Comparison of ENCODE assay signal across 12 cellular contexts in the genomic region with DNA sequence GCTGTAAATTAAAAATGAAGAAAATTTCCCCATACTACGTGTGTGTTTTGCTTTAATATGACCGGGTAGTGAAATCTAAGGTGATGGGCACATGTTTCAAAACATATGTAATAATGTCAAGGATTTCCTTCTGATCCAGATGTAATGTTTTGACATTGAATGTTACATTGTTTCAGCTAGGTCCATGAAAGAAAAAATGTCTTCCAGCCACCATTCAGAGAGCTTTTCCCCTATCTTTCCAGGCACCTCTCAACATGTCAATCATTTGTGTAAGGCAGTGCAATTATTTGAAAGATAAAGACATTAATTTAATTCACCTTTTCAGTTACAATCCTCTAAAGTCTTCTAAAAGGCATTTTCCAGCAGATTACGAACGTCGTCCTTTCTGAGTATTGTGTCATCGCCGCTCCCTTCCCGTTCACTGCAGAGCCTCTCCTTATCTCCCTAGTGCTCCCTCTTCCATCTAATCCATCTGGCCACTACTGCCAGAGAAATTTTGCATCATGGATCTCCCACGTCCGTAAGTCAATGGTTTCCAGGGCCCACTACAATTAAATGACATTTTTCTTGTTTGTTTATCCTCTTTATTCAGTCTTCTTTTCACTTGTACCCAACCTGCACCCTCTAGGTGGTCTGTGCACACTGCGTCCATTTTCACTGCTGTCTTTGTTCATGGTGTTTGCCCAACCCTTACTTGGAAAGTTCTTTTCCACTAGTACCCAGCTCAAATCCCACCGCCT. TPM values are rescaled to one million over a fixed set of nuclear protein-coding genes. Genes with fewer than 3 reads are reported as not detected.
A peak's percentile ranks its signal among the peaks of the same experiment; 100 is the strongest.
DNase-seq lines count a peak whose midpoint lies in the region; ATAC-seq, FAIRE-seq and TF ChIP-seq lines count a peak whose summit lies in the region.
"Had no signal": no experiment of that assay in that cellular context is flagged by ENCODE, and none has a peak within 500 bp of the region (broad histone marks: within the 10 kb centered on the region; RNA-seq: fewer than 3 reads in every experiment).

No MANE protein-coding gene starts in this region.

- peak overlapping the region; percentile 77 for H3K4me3 ChIP-seq in endocrine pancreas (ENCODE audit: control insufficient read depth, insufficient read depth, low read length)
- H3K4me3 ChIP-seq in skeletal muscle tissue (ENCODE audit: low read length in 3 of 3) = peak overlapping the region in 1 of 3 donors; percentile 98
- H3K4me3 ChIP-seq in pancreas = no peak overlapping the region

- peaks cover 32% of the 10 kb centered on the region for H3K4me1 Mint-ChIP-seq in activated CD8-positive, alpha-beta memory T cell treated with anti-CD3 and anti-CD28 coated beads, Interleukin-2, amount 10 ng/mL, durations not matched to agents 7 days and 5 days

- no peaks in the 10 kb centered on the region for H3K9me3 Mint-ChIP-seq in activated CD8-positive, alpha-beta memory T cell treated with anti-CD3 and anti-CD28 coated beads, Interleukin-2, amount 10 ng/mL, durations not matched to agents 7 days and 5 days (ENCODE audit: low read depth)

- no peaks in the 10 kb centered on the region for H3K36me3 ChIP-seq in endocrine pancreas (ENCODE audit: control insufficient read depth, insufficient read depth, low read length)
- H3K36me3 ChIP-seq in skeletal muscle tissue (ENCODE audit: control insufficient read depth in 3 of 3, insufficient read depth in 3 of 3, low read length in 3 of 3) = peaks cover 0 to 9% (median 4%) of the 10 kb centered on the region in 3 donors
- H3K36me3 ChIP-seq in pancreas = no peaks in the 10 kb centered on the region
- H3K36me3 ChIP-seq: vagina had no signal

- H3K4me1 ChIP-seq in endocrine pancreas (ENCODE audit: control insufficient read depth, insufficient read depth, low read length) (no peaks in the 10 kb centered on the region), skeletal muscle tissue (ENCODE audit: control insufficient read depth in 3 of 3, insufficient read depth in 3 of 3, low read length in 3 of 3) (peaks cover 7 to 23% (median 9%) of the 10 kb centered on the region in 3 donors), pancreas (peaks cover 0 to 11% (median 0%) of the 10 kb centered on the region in 3 donors)
- H3K4me1 ChIP-seq: foreskin keratinocyte had no signal

- H3K27me3 ChIP-seq in endocrine pancreas (ENCODE audit: control insufficient read depth, insufficient read depth, low read length) (no peaks in the 10 kb centered on the region), skeletal muscle tissue (ENCODE audit: control insufficient read depth in 3 of 3, insufficient read depth in 3 of 3, low read length in 3 of 3) (no peaks in the 10 kb centered on the region), pancreas (no peaks in the 10 kb centered on the region)
- H3K27me3 ChIP-seq: foreskin keratinocyte, vagina had no signal

- CTCF ChIA-PET in activated CD8-positive, alpha-beta memory T cell treated with anti-CD3 and anti-CD28 coated beads, Interleukin-2, amount 10 ng/mL, durations not matched to agents 7 days and 5 days (lab: Charles Lee) = interaction anchor here (3.6 to 4.8 kb wide), 2 partner anchors 17 to 103 kb away, joined by 18 to 22 read pairs; no protein-coding TSS in a partner anchor

- peaks cover 35% of the 10 kb centered on the region for H3K27me3 Mint-ChIP-seq in activated CD8-positive, alpha-beta memory T cell treated with anti-CD3 and anti-CD28 coated beads, Interleukin-2, amount 10 ng/mL, durations not matched to agents 7 days and 5 days

- no peak for DNase-seq in activated CD8-positive, alpha-beta memory T cell treated with anti-CD3 and anti-CD28 coated beads, Interleukin-2, amount 10 ng/mL, durations not matched to agents 7 days and 5 days
- no peak for DNase-seq in activated CD8-positive, alpha-beta memory T cell treated with anti-CD3 and anti-CD28 coated beads for 24 hours
- DNase-seq in NCI-H146 treated with DMSO at 0.1 percent for 48 hours (lab: John Stamatoyannopoulos, UW; ENCODE audit: unreplicated experiment) (peak; percentile 72), D341Med (ENCODE audit: low spot score) (no peak), pancreas (no peak)
- DNase-seq in stimulated activated naive CD4-positive, alpha-beta T cell (lab: John Stamatoyannopoulos, UW) = no peak
- DNase-seq: foreskin keratinocyte, NCI-H1436 had no signal

- FAIRE-seq in pancreas (lab: Jason Lieb, UNC) = no peak
- FAIRE-seq: H1 had no signal

- no peak for ATAC-seq in activated CD8-positive, alpha-beta memory T cell treated with anti-CD3 and anti-CD28 coated beads, Interleukin-2, amount 10 ng/mL, durations not matched to agents 7 days and 5 days
- ATAC-seq in pancreas = no peak

- no peaks in the 10 kb centered on the region for H3K9me3 ChIP-seq in endocrine pancreas (ENCODE audit: control insufficient read depth, low read length)
- no peaks in the 10 kb centered on the region for H3K9me3 ChIP-seq in skeletal muscle tissue (ENCODE audit: control insufficient read depth in 3 of 3, low read length in 3 of 3)
- H3K9me3 ChIP-seq in pancreas = no peaks in the 10 kb centered on the region
- H3K9me3 ChIP-seq: vagina had no signal

- H3K4me3 Mint-ChIP-seq in activated CD8-positive, alpha-beta memory T cell treated with anti-CD3 and anti-CD28 coated beads, Interleukin-2, amount 10 ng/mL, durations not matched to agents 7 days and 5 days = peak overlapping the region; percentile 16

- H3K27ac Mint-ChIP-seq in activated CD8-positive, alpha-beta memory T cell treated with anti-CD3 and anti-CD28 coated beads, Interleukin-2, amount 10 ng/mL, durations not matched to agents 7 days and 5 days = no peak overlapping the region

- no peak for TF ChIP-seq CTCF in pancreas (IDR thresholded peaks at IDR 0.05)

- H3K27ac ChIP-seq in skeletal muscle tissue (ENCODE audit: low read depth, low read length) (peak overlapping the region; percentile 95), pancreas (no peak overlapping the region)
- H3K27ac ChIP-seq: foreskin keratinocyte had no signal

- H3K9ac ChIP-seq in endocrine pancreas (ENCODE audit: control insufficient read depth, insufficient read depth, low read length) (no peak overlapping the region), skeletal muscle tissue (ENCODE audit: low read depth in 1 of 3, low read length in 3 of 3) (no peak overlapping the region)

- H3K36me3 Mint-ChIP-seq in activated CD8-positive, alpha-beta memory T cell treated with anti-CD3 and anti-CD28 coated beads, Interleukin-2, amount 10 ng/mL, durations not matched to agents 7 days and 5 days = peaks cover 18% of the 10 kb centered on the region

- 81 to 92% methylated on average over 12 of the region's 12 CpGs for WGBS in pancreas, 2 donors

- intact Hi-C loops in pancreas (cut with DNase I) = no loop called here

RNA-seq across cellular contexts. Expression of gene VAMP3, which starts 1.3 kb away (rescaled TPM):
- total RNA-seq in activated CD8-positive, alpha-beta memory T cell treated with anti-CD3 and anti-CD28 coated beads, Interleukin-2, amount 10 ng/mL, durations not matched to agents 7 days and 5 days = 10 to 100 TPM; 25.7 to 33.1 TPM
- 47.0 TPM for total RNA-seq in skeletal muscle tissue
- 10 to 100 TPM; 11.7 to 39.1 (median 22.0) TPM for total RNA-seq in pancreas
- 10 to 100 TPM; 15.1 to 33.6 TPM for polyA plus RNA-seq in pancreas

RNA-seq across cellular contexts. Expression of gene PER3, which starts 14.2 kb away (rescaled TPM):
- 1 to 10 TPM; 3.2 to 4.1 TPM for total RNA-seq in activated CD8-positive, alpha-beta memory T cell treated with anti-CD3 and anti-CD28 coated beads, Interleukin-2, amount 10 ng/mL, durations not matched to agents 7 days and 5 days
- total RNA-seq in skeletal muscle tissue (11.5 TPM), pancreas (10 to 100 TPM in 3 of 6 donors, 1 to 10 TPM in 3; 4.6 to 13.9 (median 9.6) TPM)
- polyA plus RNA-seq in pancreas = 10 to 100 TPM in 1 of 2 donors, 1 to 10 TPM in 1; 6.4 to 11.8 TPM
